12 cellular contexts compared by ENCODE assay signal in the genomic region with DNA sequence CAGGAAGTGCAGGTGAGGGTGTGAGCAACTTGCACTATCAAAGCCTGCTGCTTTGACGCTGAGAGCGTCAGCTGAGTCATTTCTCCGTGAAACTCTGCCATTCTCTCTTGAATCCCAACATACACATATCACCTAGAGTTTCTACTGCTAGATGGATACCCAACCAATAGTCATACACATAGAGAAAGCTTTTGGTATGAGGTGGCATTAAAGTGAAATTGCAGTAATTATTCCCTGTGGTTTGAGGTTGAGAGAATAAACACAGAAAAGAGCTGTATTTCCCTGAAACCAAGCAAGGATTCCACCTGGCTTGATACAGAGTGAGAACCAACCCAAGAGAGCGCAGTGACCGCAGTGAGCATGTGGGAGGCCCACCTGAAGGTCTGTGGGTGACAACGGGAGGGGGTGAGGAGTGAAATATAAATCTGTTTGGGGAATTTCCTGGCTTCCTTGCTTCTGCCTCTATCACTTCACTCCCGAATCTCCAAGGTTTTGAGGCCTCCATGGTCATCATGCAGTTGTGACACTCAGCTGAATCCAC. TPM values are rescaled to one million over a fixed set of nuclear protein-coding genes. Genes with fewer than 3 reads are reported as not detected.
DNase-seq lines count a peak whose midpoint lies in the region; ATAC-seq and TF ChIP-seq lines count a peak whose summit lies in the region.
"Had no signal": no experiment of that assay in that cellular context is flagged by ENCODE, and none has a peak within 500 bp of the region (broad histone marks: within the 10 kb centered on the region; RNA-seq: fewer than 3 reads in every experiment).

No MANE protein-coding gene starts in this region.

- peak; percentile 23 to 35 for DNase-seq in activated T-cell treated with anti-CD3 and anti-CD28 coated beads, Interleukin-2, amount 50 U/mL, for 72 hours
- DNase-seq in COLO668 (lab: John Stamatoyannopoulos, UW; ENCODE audit: unreplicated experiment) (no peak), mucosa of gallbladder (ENCODE audit: low spot score) (no peak), T1000 (lab: John Stamatoyannopoulos, UW) (no peak), heart right ventricle (no peak)
- DNase-seq: DMS79, NCI-H345 had no signal

- H3K4me1 Mint-ChIP-seq in activated T-cell treated with anti-CD3 and anti-CD28 coated beads, Interleukin-2, amount 50 U/mL, for 72 hours (ENCODE audit: low read depth), result peaks cover 9% of the 10 kb centered on the region

- H3K27ac Mint-ChIP-seq in activated T-cell treated with anti-CD3 and anti-CD28 coated beads, Interleukin-2, amount 50 U/mL, for 72 hours, result peak overlapping the region; percentile 59
- H3K27ac Mint-ChIP-seq: mesothelial cell of epicardium had no signal

- 82 to 85% methylated on average over 7 of the region's 7 CpGs for WGBS in heart right ventricle, 2 donors

- peak overlapping the region in 1 of 2 donors; percentile 16 for H3K4me3 Mint-ChIP-seq in activated T-cell treated with anti-CD3 and anti-CD28 coated beads, Interleukin-2, amount 50 U/mL, for 72 hours
- H3K4me3 Mint-ChIP-seq: mesothelial cell of epicardium had no signal

- H3K4me1 ChIP-seq in heart right ventricle, result no peaks in the 10 kb centered on the region
- H3K4me1 ChIP-seq: gastroesophageal sphincter had no signal

- intact Hi-C loops in heart right ventricle (cut with DNase I), result no loop called here

- TF ChIP-seq CTCF in heart right ventricle (IDR thresholded peaks at IDR 0.05), result no peak

- H3K27me3 Mint-ChIP-seq in activated T-cell treated with anti-CD3 and anti-CD28 coated beads, Interleukin-2, amount 50 U/mL, for 72 hours (ENCODE audit: low read depth), result peaks cover 18% of the 10 kb centered on the region

- peaks cover 3% of the 10 kb centered on the region in 2 donors for H3K9me3 Mint-ChIP-seq in activated T-cell treated with anti-CD3 and anti-CD28 coated beads, Interleukin-2, amount 50 U/mL, for 72 hours

- peaks cover 2 to 3% of the 10 kb centered on the region in 2 donors for H3K36me3 Mint-ChIP-seq in activated T-cell treated with anti-CD3 and anti-CD28 coated beads, Interleukin-2, amount 50 U/mL, for 72 hours (ENCODE audit: insufficient read depth in 2 of 2)

- ATAC-seq in GM18517 (IDR thresholded peaks at IDR 0.05; ENCODE audit: unreplicated experiment), result peak; percentile 97
- ATAC-seq in GM19438 (IDR thresholded peaks at IDR 0.05; ENCODE audit: low read depth, unreplicated experiment), result peak; percentile 90
- ATAC-seq in HG02970 (IDR thresholded peaks at IDR 0.05; ENCODE audit: low FRiP score, unreplicated experiment), result peak; percentile 96
- ATAC-seq in activated T-cell treated with anti-CD3 and anti-CD28 coated beads, Interleukin-2, amount 50 U/mL, for 72 hours (replicated peaks in 1 of 2), result peak; percentile 89 to 91
- ATAC-seq in heart right ventricle, result no peak
- ATAC-seq: gastroesophageal sphincter had no signal

- peaks cover 0 to 8% (median 0%) of the 10 kb centered on the region in 11 donors for H3K9me3 ChIP-seq in heart right ventricle
- H3K9me3 ChIP-seq: gastroesophageal sphincter had no signal

- no peak overlapping the region for H3K27ac ChIP-seq in heart right ventricle
- H3K27ac ChIP-seq: gastroesophageal sphincter had no signal

- no peaks in the 10 kb centered on the region for H3K36me3 ChIP-seq in heart right ventricle
- H3K36me3 ChIP-seq: gastroesophageal sphincter had no signal

- peaks cover 0 to 18% (median 11%) of the 10 kb centered on the region in 7 donors for H3K27me3 ChIP-seq in heart right ventricle

- no peak overlapping the region for H3K4me3 ChIP-seq in heart right ventricle
- H3K4me3 ChIP-seq: gastroesophageal sphincter had no signal

RNA-seq across cellular contexts. Expression of gene TMEM18, which starts 28.8 kb away (rescaled TPM):
- total RNA-seq in activated T-cell treated with anti-CD3 and anti-CD28 coated beads, Interleukin-2, amount 50 U/mL, for 72 hours, result 10 to 100 TPM; 32.5 to 33.4 TPM
- total RNA-seq in mucosa of gallbladder (18.6 TPM), heart right ventricle (10 to 100 TPM; 10.1 to 13.4 (median 12.2) TPM)
- 10 to 100 TPM; 10.2 to 21.9 TPM for polyA plus RNA-seq in heart right ventricle

Comparison
In these comparisons a context has a peak if more than half of its experiments do, and no peak if none do; other contexts are left out.
1. ATAC-seq: peak in GM18517 (single experiment), GM19438 (single experiment), HG02970 (single experiment) and activated T-cell treated with anti-CD3 and anti-CD28 coated beads, Interleukin-2, amount 50 U/mL, for 72 hours (2 of 2); none in heart right ventricle (0 of 8).
2. DNase-seq: peak in activated T-cell treated with anti-CD3 and anti-CD28 coated beads, Interleukin-2, amount 50 U/mL, for 72 hours (2 of 2); none in COLO668 (single experiment), mucosa of gallbladder (single experiment), T1000 (single experiment) and heart right ventricle (0 of 2).